ENCODE assay signal across 19 cellular contexts in genomic region chr9:30534458-30534857, GRCh38.
A peak's percentile ranks its signal among the peaks of the same experiment; 100 is the strongest.
DNase-seq lines count a peak whose midpoint lies in the region; TF ChIP-seq lines count a peak whose summit lies in the region.
"Had no signal": no experiment of that assay in that cellular context is flagged by ENCODE, and none has a peak within 500 bp of the region (broad histone marks: within the 10 kb centered on the region; RNA-seq: fewer than 3 reads in every experiment).

No MANE protein-coding gene starts in this region.

- no peak for DNase-seq in HEK293T (ENCODE audit: extremely low spot score)
- peak; percentile 78 for DNase-seq in NCI-H69 (lab: John Stamatoyannopoulos, UW)
- DNase-seq in SK-N-DZ (ENCODE audit: low spot score), result peak; percentile 17
- peak; percentile 8 for DNase-seq in left kidney (ENCODE audit: low read depth, low spot score)
- no peak for DNase-seq in dedifferentiated amniotic fluid mesenchymal stem cell (ENCODE audit: extremely low spot score)
- DNase-seq in globus pallidus (ENCODE audit: low spot score), result no peak
- DNase-seq in activated naive CD4-positive, alpha-beta T cell treated with anti-CD3 and anti-CD28 coated beads, Interleukin-2, amount 50 U/mL, for 16 hours, result no peak
- DNase-seq: 8988T; ACHN; AML-193; BE2C; CD4-positive, alpha-beta T cell; CD8-positive, alpha-beta memory T cell; DMS 273 treated with DMSO at 0.1 percent for 48 hours; DMS79; EL; GDM1; H9; HFFc6 had no signal

- POLR2A ChIA-PET in HEK293T (lab: Yijun Ruan, JAX), result no interaction called here

- CTCF ChIA-PET in HEK293T (lab: Yijun Ruan, JAX), result no interaction called here

TF ChIP-seq in HEK293T, 16 proteins besides CTCF, POLR2A, EP300 and RAD21:
- TF ChIP-seq L3MBTL2 (conservative IDR thresholded peaks at IDR 0.05), result no peak
- TF ChIP-seq PKNOX1 (IDR thresholded peaks at IDR 0.05), result peak; percentile 68
- no peak for TF ChIP-seq NFRKB (IDR thresholded peaks at IDR 0.05)
- no peak for TF ChIP-seq FOXA1 (IDR thresholded peaks at IDR 0.05)
- TF ChIP-seq ARNT (IDR thresholded peaks at IDR 0.05), result no peak
- no peak for TF ChIP-seq BHLHE40 (IDR thresholded peaks at IDR 0.05; ENCODE audit: borderline replicate concordance)

Comparison
In these comparisons a context has a peak if more than half of its experiments do, and no peak if none do; other contexts are left out.
1. DNase-seq: peak in NCI-H69 (single experiment), SK-N-DZ (single experiment) and left kidney (single experiment); none in HEK293T (single experiment), dedifferentiated amniotic fluid mesenchymal stem cell (single experiment), globus pallidus (single experiment) and activated naive CD4-positive, alpha-beta T cell treated with anti-CD3 and anti-CD28 coated beads, Interleukin-2, amount 50 U/mL, for 16 hours (single experiment).